9 cellular contexts compared by ENCODE assay signal in genomic region chr12:14613718-14614117, GRCh38. TPM values are rescaled to one million over a fixed set of nuclear protein-coding genes. Genes with fewer than 3 reads are reported as not detected.
DNase-seq lines count a peak whose midpoint lies in the region; ATAC-seq, FAIRE-seq and TF ChIP-seq lines count a peak whose summit lies in the region.
"Had no signal": no experiment of that assay in that cellular context is flagged by ENCODE, and none has a peak within 500 bp of the region (broad histone marks: within the 10 kb centered on the region; RNA-seq: fewer than 3 reads in every experiment).

No MANE protein-coding gene starts in this region.

- peak overlapping the region; percentile 4 to 80 (median 70); a peak in 20 of 22 replicates for H3K27ac ChIP-seq in BLaER1 treated with 17β-estradiol and CSF1 and Interleukin-3, amounts not matched to agents 10 nM and 100 nM
- H3K27ac ChIP-seq in GM12878 (ENCODE audit: control insufficient read depth, insufficient read depth) = peak overlapping the region; percentile 82

- peak overlapping the region; percentile 66 to 88 (median 76) for H3K4me2 ChIP-seq in BLaER1 treated with 17β-estradiol and CSF1 and Interleukin-3, amounts not matched to agents 10 nM and 100 nM
- H3K4me2 ChIP-seq in GM12878 (ENCODE audit: control insufficient read depth, insufficient read depth) = peak overlapping the region; percentile 94

- SMC1A ChIA-PET in GM12878 (lab: Charles Lee; ENCODE audit: uncharacterized antibody, unreplicated experiment) = interaction anchor here (1.0 to 3.6 kb wide), 9 partner anchors 13 to 393 kb away, joined by 3 to 30 read pairs (median 5); partner anchors contain the start of gene ATF7IP

- no peaks in the 10 kb centered on the region for H3K79me2 ChIP-seq in GM12878 (ENCODE audit: control insufficient read depth, insufficient read depth, low read length)

- H3K27ac Mint-ChIP-seq in activated CD8-positive, alpha-beta memory T cell treated with anti-CD3 and anti-CD28 coated beads, Interleukin-2, amount 10 ng/mL, durations not matched to agents 7 days and 5 days = no peak overlapping the region

- peak; percentile 85 for FAIRE-seq in GM12878 (lab: Jason Lieb, UNC)

- H3K4me3 Mint-ChIP-seq in activated CD8-positive, alpha-beta memory T cell treated with anti-CD3 and anti-CD28 coated beads, Interleukin-2, amount 10 ng/mL, durations not matched to agents 7 days and 5 days = no peak overlapping the region

- peaks cover 8% of the 10 kb centered on the region for H3K9me3 Mint-ChIP-seq in activated CD8-positive, alpha-beta memory T cell treated with anti-CD3 and anti-CD28 coated beads, Interleukin-2, amount 10 ng/mL, durations not matched to agents 7 days and 5 days (ENCODE audit: low read depth)

- H2AFZ ChIP-seq in GM12878 (ENCODE audit: control insufficient read depth, low read depth, low read length) = peak overlapping the region; percentile 80

- CTCF ChIA-PET in GM12878 (lab: Yijun Ruan, JAX) = interaction anchor here (0.7 to 2.3 kb wide), 9 partner anchors 14 to 456 kb away, joined by 3 to 12 read pairs (median 4); no protein-coding TSS in a partner anchor
- CTCF ChIA-PET in activated CD8-positive, alpha-beta memory T cell treated with anti-CD3 and anti-CD28 coated beads, Interleukin-2, amount 10 ng/mL, durations not matched to agents 7 days and 5 days (lab: Charles Lee) = interaction anchor here (2.0 kb wide), 1 partner anchor 16 kb away, joined by 8 read pairs; no protein-coding TSS in a partner anchor

- peak overlapping the region in 6 of 11 experiments; percentile 26 to 54 (median 42); a peak in 12 of 22 replicates for H3K9ac ChIP-seq in BLaER1 treated with 17β-estradiol and CSF1 and Interleukin-3, amounts not matched to agents 10 nM and 100 nM
- H3K9ac ChIP-seq in GM12878 (ENCODE audit: control insufficient read depth, insufficient read depth, low read length) = peak overlapping the region; percentile 58

- peak; percentile 86 to 98 for TF ChIP-seq EP300 in GM12878 (IDR thresholded peaks at IDR 0.05; ENCODE audit: borderline replicate concordance in 1 of 2, control insufficient read depth in 1 of 2, low read depth in 2 of 2, low read length in 2 of 2)

- H3K36me3 Mint-ChIP-seq in activated CD8-positive, alpha-beta memory T cell treated with anti-CD3 and anti-CD28 coated beads, Interleukin-2, amount 10 ng/mL, durations not matched to agents 7 days and 5 days = peaks cover 1% of the 10 kb centered on the region

- intact Hi-C loops in GM12878 (cut with micrococcal nuclease; ENCODE audit: unreplicated experiment) = loop anchor here (2.0 to 10.0 kb wide), 4 partner anchors 36 to 375 kb away; partner anchors contain the start of gene ATF7IP

- peaks cover 9% of the 10 kb centered on the region for H3K27me3 Mint-ChIP-seq in activated CD8-positive, alpha-beta memory T cell treated with anti-CD3 and anti-CD28 coated beads, Interleukin-2, amount 10 ng/mL, durations not matched to agents 7 days and 5 days

- POLR2A ChIA-PET in GM12878 (lab: Charles Lee) = no interaction called here

- RAD21 ChIA-PET in GM12878 (lab: Charles Lee; ENCODE audit: unreplicated experiment) = interaction anchor here (0.9 to 2.5 kb wide), 6 partner anchors 15 to 376 kb away, joined by 3 to 9 read pairs (median 5); no protein-coding TSS in a partner anchor

- ATAC-seq in GM19372 (IDR thresholded peaks at IDR 0.05; ENCODE audit: low read depth, unreplicated experiment) = peak; percentile 94
- peak; percentile 92 for ATAC-seq in HG03097 (IDR thresholded peaks at IDR 0.05; ENCODE audit: low FRiP score, unreplicated experiment)
- peak; percentile 95 for ATAC-seq in GM12878
- ATAC-seq in activated CD8-positive, alpha-beta memory T cell treated with anti-CD3 and anti-CD28 coated beads, Interleukin-2, amount 10 ng/mL, durations not matched to agents 7 days and 5 days = no peak

- H3K36me3 ChIP-seq in BLaER1 treated with 17β-estradiol and CSF1 and Interleukin-3, amounts not matched to agents 10 nM and 100 nM = no peaks in the 10 kb centered on the region
- H3K36me3 ChIP-seq in GM12878 (ENCODE audit: control insufficient read depth in 2 of 2, insufficient read depth in 2 of 2, low read length in 1 of 2) = no peaks in the 10 kb centered on the region

- TF ChIP-seq POLR2A in GM12878 (IDR thresholded peaks at IDR 0.05; ENCODE audit: low read depth, low read length) = no peak; the same call in 1 of the 2 replicates

- no peak for TF ChIP-seq RAD21 in GM12878 (IDR thresholded peaks at IDR 0.05; ENCODE audit: insufficient read depth, low read depth, low read length)

- no peaks in the 10 kb centered on the region for H3K27me3 ChIP-seq in BLaER1 treated with 17β-estradiol and CSF1 and Interleukin-3, amounts not matched to agents 10 nM and 100 nM
- no peaks in the 10 kb centered on the region for H3K27me3 ChIP-seq in GM12878 (replicated peaks in 1 of 2; ENCODE audit: control insufficient read depth in 2 of 2, insufficient read depth in 2 of 2, low read length in 1 of 2)

- peaks cover 19 to 45% (median 35%) of the 10 kb centered on the region in 11 experiments for H3K9me3 ChIP-seq in BLaER1 treated with 17β-estradiol and CSF1 and Interleukin-3, amounts not matched to agents 10 nM and 100 nM (replicated peaks in 1 of 11)
- H3K9me3 ChIP-seq in GM12878 (replicated peaks; ENCODE audit: control insufficient read depth, insufficient read depth, low read length) = peaks cover 18% of the 10 kb centered on the region

- TF ChIP-seq CTCF in GM12878 (IDR thresholded peaks at IDR 0.05 in 2 of 3, conservative IDR thresholded peaks at IDR 0.05 in 1 of 3; ENCODE audit: control insufficient read depth in 2 of 3, extremely low read depth in 1 of 3, insufficient read depth in 1 of 3, low read depth in 3 of 3, low read length in 3 of 3) = no peak

- in situ Hi-C loops in GM12878 (cut with MboI) = loop anchor here (10.0 kb wide), 1 partner anchor 341 kb away; no protein-coding TSS in a partner anchor

- DNase-seq in GM12878 (ENCODE audit: low read depth, low spot score) = peak; percentile 93
- no peak for DNase-seq in putamen (ENCODE audit: low spot score)
- DNase-seq in dermis blood vessel endothelial cell = no peak
- no peak for DNase-seq in NCI-H2196 (lab: John Stamatoyannopoulos, UW; ENCODE audit: unreplicated experiment)
- no peak for DNase-seq in activated CD8-positive, alpha-beta memory T cell treated with anti-CD3 and anti-CD28 coated beads, Interleukin-2, amount 10 ng/mL, durations not matched to agents 7 days and 5 days

- BruUV-seq in GM12878 (replicated peaks; lab: Mats Ljungman, UMichigan) = no TSS peak

- 0% methylated on average over 1 of the region's 1 CpG for WGBS in GM12878 (ENCODE audit: insufficient coverage, insufficient replicate concordance, low lambda C conversion rate, missing lambda C conversion rate)

- H4K20me1 ChIP-seq in BLaER1 treated with 17β-estradiol and CSF1 and Interleukin-3, amounts not matched to agents 10 nM and 100 nM = no peaks in the 10 kb centered on the region
- no peaks in the 10 kb centered on the region for H4K20me1 ChIP-seq in GM12878 (ENCODE audit: control insufficient read depth, insufficient read depth)

- no peak overlapping the region for H3K4me3 ChIP-seq in BLaER1 treated with 17β-estradiol and CSF1 and Interleukin-3, amounts not matched to agents 10 nM and 100 nM
- peak overlapping the region; percentile 24; the same call in 1 of the 2 replicates for H3K4me3 ChIP-seq in GM12878

- H3K4me1 Mint-ChIP-seq in activated CD8-positive, alpha-beta memory T cell treated with anti-CD3 and anti-CD28 coated beads, Interleukin-2, amount 10 ng/mL, durations not matched to agents 7 days and 5 days = peaks cover 1% of the 10 kb centered on the region

- peaks cover 32 to 49% (median 40%) of the 10 kb centered on the region in 10 experiments for H3K4me1 ChIP-seq in BLaER1 treated with 17β-estradiol and CSF1 and Interleukin-3, amounts not matched to agents 10 nM and 100 nM
- H3K4me1 ChIP-seq in GM12878 (ENCODE audit: control insufficient read depth, insufficient read depth, low read length) = peaks cover 27% of the 10 kb centered on the region

TF ChIP-seq in GM12878, 131 proteins besides CTCF, POLR2A, EP300 and RAD21 (continues in another document):
- TF ChIP-seq CHD2 (IDR thresholded peaks at IDR 0.05; ENCODE audit: borderline replicate concordance, low read depth, low read length) (no peak; the same call in 1 of the 2 replicates), NFIC (IDR thresholded peaks at IDR 0.05; ENCODE audit: low read depth, low read length) (peak; percentile 97), HDAC2 (IDR thresholded peaks at IDR 0.05) (no peak), SP1 (IDR thresholded peaks at IDR 0.05; ENCODE audit: low read depth, low read length) (peak; percentile 63), IKZF2 (IDR thresholded peaks at IDR 0.05) (peak; percentile 96), PBX3 (IDR thresholded peaks at IDR 0.05; ENCODE audit: insufficient replicate concordance, low read depth, low read length) (peak; percentile 91), CHD4 (IDR thresholded peaks at IDR 0.05) (no peak), POU2F2 (IDR thresholded peaks at IDR 0.05; ENCODE audit: borderline replicate concordance, low read depth, low read length) (peak; percentile 77; the same call in 1 of the 3 replicates)

RNA-seq across cellular contexts. Expression of gene PLBD1, which starts 46.0 kb away (rescaled TPM):
- total RNA-seq in GM12878 (2013; cell fraction: nucleolus; rRNA removed) = not detected in 2 replicates
- total RNA-seq in GM12878 (2014; rRNA removed) = 0.23 and 0.76 TPM in 2 replicates
- 0.23 and 0.54 TPM in 2 replicates for total RNA-seq in GM12878 (2014; rRNA removed; fragmentation: Illumina TruSeq; extraction: Trizol)
- total RNA-seq in GM12878 (2021) = 0.28 and 0.35 TPM in 2 replicates
- polyA plus RNA-seq in GM12878 (2011; ENCODE audit: low read depth) = 0.22 TPM
- not detected in 2 replicates for polyA plus RNA-seq in GM12878 (2011; rRNA removed)
- not detected in 2 replicates for polyA plus RNA-seq in GM12878 (2011; cell fraction: cytosol; rRNA removed)
- not detected in 2 replicates for polyA plus RNA-seq in GM12878 (2011; cell fraction: nucleus; rRNA removed)
- 0.14 and 0.38 TPM in 2 replicates for polyA plus RNA-seq in GM12878 (2012)
- 0.34 and 2.9 TPM in 2 replicates for polyA plus RNA-seq in GM12878 (2014; fragmentation: Illumina TruSeq; extraction: Trizol)
- under 1 TPM; 0.20 to 0.23 TPM for polyA plus RNA-seq in GM12878 (2014; fragmentation: Nextera tagmentation; extraction: Ambion mirVana)
- 0.19 and 0.99 TPM in 2 replicates for polyA plus RNA-seq in GM12878 (2014; rRNA removed)
- polyA plus RNA-seq in GM12878 (2016; fragmentation: Nextera tagmentation; extraction: Ambion mirVana) = under 1 TPM; 0.27 to 0.39 TPM
- polyA minus RNA-seq in GM12878 (2011; rRNA and poly(A)+ RNA removed) = not detected in 2 replicates
- polyA minus RNA-seq in GM12878 (2011; cell fraction: cytosol; rRNA and poly(A)+ RNA removed) = not detected in 2 replicates
- polyA minus RNA-seq in GM12878 (2011; cell fraction: nucleus; rRNA and poly(A)+ RNA removed) = not detected in 2 replicates
- total RNA-seq in dermis blood vessel endothelial cell = 0.34 and 1.4 TPM in 2 replicates
- not detected for total RNA-seq in activated CD8-positive, alpha-beta memory T cell treated with anti-CD3 and anti-CD28 coated beads, Interleukin-2, amount 10 ng/mL, durations not matched to agents 7 days and 5 days
- polyA plus RNA-seq: neural cell had no signal
